ENCODE assay signal across 8 cellular contexts in the genomic region with DNA sequence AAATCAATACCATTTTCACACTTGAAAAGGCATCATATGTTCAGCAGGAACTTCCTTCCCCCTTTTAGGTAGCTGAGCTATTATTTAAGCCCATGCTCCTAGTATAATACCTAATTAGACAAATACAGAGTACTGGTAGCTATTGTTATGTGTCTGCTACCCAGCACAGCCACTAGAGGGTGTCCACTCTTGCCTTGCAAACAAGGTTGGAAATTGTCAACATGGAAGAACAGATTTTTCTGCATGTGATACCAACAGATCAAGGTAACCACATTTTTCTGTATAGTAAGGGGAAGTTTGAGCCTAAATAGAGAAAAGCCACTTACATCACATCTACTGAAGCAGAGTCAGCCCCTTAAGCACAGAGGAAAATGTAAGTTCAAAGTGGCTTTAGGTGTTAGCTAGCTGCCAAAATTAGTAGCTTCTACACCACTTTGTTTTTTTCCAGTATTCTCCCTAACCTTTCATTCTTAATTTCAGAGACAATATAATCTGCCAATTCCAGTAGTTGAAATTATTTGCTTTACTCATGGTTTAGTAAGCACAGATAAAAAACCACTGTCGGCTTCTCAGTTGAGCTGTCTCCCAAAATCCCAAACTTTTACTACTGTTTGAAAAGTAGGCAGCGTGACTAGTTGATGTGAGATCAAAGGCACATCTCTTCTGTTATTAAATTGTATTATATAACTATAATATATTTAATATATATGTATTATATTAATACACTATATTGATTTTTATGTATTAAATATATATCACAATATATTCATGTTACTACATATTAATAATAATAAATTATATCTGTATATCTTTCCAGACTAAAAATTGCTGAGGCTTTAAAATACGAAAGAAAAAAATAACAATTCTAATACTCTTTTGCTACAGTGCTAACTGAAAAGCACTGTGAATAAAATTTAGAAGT. TPM values are rescaled to one million over a fixed set of nuclear protein-coding genes. Genes with fewer than 3 reads are reported as not detected.
A peak's percentile ranks its signal among the peaks of the same experiment; 100 is the strongest.
DNase-seq lines count a peak whose midpoint lies in the region; ATAC-seq and TF ChIP-seq lines count a peak whose summit lies in the region.

No MANE protein-coding gene starts in this region.

- peaks cover 18% of the 10 kb centered on the region for H3K27me3 Mint-ChIP-seq in activated CD4-positive, alpha-beta memory T cell treated with anti-CD3 and anti-CD28 coated beads, Interleukin-2, amount 10 ng/mL, durations not matched to agents 7 days and 5 days
- peaks cover 5% of the 10 kb centered on the region for H3K27me3 Mint-ChIP-seq in nephron progenitor cell (ENCODE audit: low read depth, poor library complexity)

- WGBS in upper lobe of left lung, 2 donors: 73 to 92% methylated on average over 3 of the region's 3 CpGs

- no peaks in the 10 kb centered on the region for H3K36me3 Mint-ChIP-seq in activated CD4-positive, alpha-beta memory T cell treated with anti-CD3 and anti-CD28 coated beads, Interleukin-2, amount 10 ng/mL, durations not matched to agents 7 days and 5 days (ENCODE audit: low read depth)
- no peaks in the 10 kb centered on the region for H3K36me3 Mint-ChIP-seq in nephron progenitor cell (ENCODE audit: low read depth)

- no peaks in the 10 kb centered on the region for H3K9me3 Mint-ChIP-seq in activated CD4-positive, alpha-beta memory T cell treated with anti-CD3 and anti-CD28 coated beads, Interleukin-2, amount 10 ng/mL, durations not matched to agents 7 days and 5 days
- no peaks in the 10 kb centered on the region for H3K9me3 Mint-ChIP-seq in nephron progenitor cell

- H3K4me1 Mint-ChIP-seq in activated CD4-positive, alpha-beta memory T cell treated with anti-CD3 and anti-CD28 coated beads, Interleukin-2, amount 10 ng/mL, durations not matched to agents 7 days and 5 days: no peaks in the 10 kb centered on the region
- no peaks in the 10 kb centered on the region for H3K4me1 Mint-ChIP-seq in nephron progenitor cell

- no peaks in the 10 kb centered on the region for H3K27me3 ChIP-seq in upper lobe of left lung

- TF ChIP-seq CTCF in nephron progenitor cell (IDR thresholded peaks at IDR 0.05) (peak; percentile 87), upper lobe of left lung (IDR thresholded peaks at IDR 0.05) (peak; percentile 3 to 76 (median 65))

- ATAC-seq in GM18907 (IDR thresholded peaks at IDR 0.05; ENCODE audit: unreplicated experiment) (peak; percentile 96), HG03064 (IDR thresholded peaks at IDR 0.05; ENCODE audit: low read depth, unreplicated experiment) (peak; percentile 84), upper lobe of left lung (ENCODE audit: low FRiP score in 2 of 2) (peak in 1 of 2 donors; percentile 52)

- H3K27ac ChIP-seq in upper lobe of left lung: no peak overlapping the region

- H3K27ac Mint-ChIP-seq in activated CD4-positive, alpha-beta memory T cell treated with anti-CD3 and anti-CD28 coated beads, Interleukin-2, amount 10 ng/mL, durations not matched to agents 7 days and 5 days: no peak overlapping the region
- H3K27ac Mint-ChIP-seq in nephron progenitor cell: no peak overlapping the region

- H3K4me3 ChIP-seq in upper lobe of left lung: no peak overlapping the region

- no peaks in the 10 kb centered on the region for H3K4me1 ChIP-seq in upper lobe of left lung

- TF ChIP-seq EP300 in upper lobe of left lung (IDR thresholded peaks at IDR 0.05): no peak

- CTCF ChIA-PET in activated CD4-positive, alpha-beta memory T cell treated with anti-CD3 and anti-CD28 coated beads, Interleukin-2, amount 10 ng/mL, durations not matched to agents 7 days and 5 days (lab: Charles Lee): interaction anchor here (0.6 to 2.2 kb wide), 29 partner anchors 8 to 482 kb away, joined by 3 to 64 read pairs (median 4); no protein-coding TSS in a partner anchor

- TF ChIP-seq POLR2A in erythroblast (IDR thresholded peaks at IDR 0.05; ENCODE audit: low read length): no peak
- no peak for TF ChIP-seq POLR2A in upper lobe of left lung (IDR thresholded peaks at IDR 0.05)

- H3K36me3 ChIP-seq in upper lobe of left lung: no peaks in the 10 kb centered on the region

- H3K9me3 ChIP-seq in upper lobe of left lung: no peaks in the 10 kb centered on the region

- POLR2A ChIA-PET in activated CD4-positive, alpha-beta memory T cell treated with anti-CD3 and anti-CD28 coated beads, Interleukin-2, amount 10 ng/mL, durations not matched to agents 7 days and 5 days (lab: Charles Lee): interaction anchor here (0.6 to 0.9 kb wide), 2 partner anchors 71 to 348 kb away, joined by 4 read pairs; no protein-coding TSS in a partner anchor

- H3K4me3 Mint-ChIP-seq in activated CD4-positive, alpha-beta memory T cell treated with anti-CD3 and anti-CD28 coated beads, Interleukin-2, amount 10 ng/mL, durations not matched to agents 7 days and 5 days: no peak overlapping the region
- no peak overlapping the region for H3K4me3 Mint-ChIP-seq in nephron progenitor cell

- DNase-seq in COLO668 (lab: John Stamatoyannopoulos, UW; ENCODE audit: unreplicated experiment) (peak; percentile 51), NCI-H2196 (lab: John Stamatoyannopoulos, UW; ENCODE audit: unreplicated experiment) (peak; percentile 10), erythroblast (lab: John Stamatoyannopoulos, UW) (peak; percentile 46 to 60), nephron progenitor cell (peak; percentile 57), upper lobe of left lung (peak in 1 of 2 donors; percentile 47)
- peak; percentile 57 for DNase-seq in activated CD4-positive, alpha-beta memory T cell treated with anti-CD3 and anti-CD28 coated beads, Interleukin-2, amount 10 ng/mL, durations not matched to agents 7 days and 5 days

RNA-seq across cellular contexts. Expression of a gene that starts 38.2 kb away (rescaled TPM):
- not detected for total RNA-seq in activated CD4-positive, alpha-beta memory T cell treated with anti-CD3 and anti-CD28 coated beads, Interleukin-2, amount 10 ng/mL, durations not matched to agents 7 days and 5 days
- total RNA-seq in upper lobe of left lung: 10 to 100 TPM in 3 of 6 donors, 1 to 10 TPM in 3; 7.3 to 32.2 (median 10.2) TPM

Comparison
In these comparisons a context has a peak if more than half of its experiments do, and no peak if none do; other contexts are left out.
1. RNA of a gene that starts 38.2 kb away (total RNA-seq): 7.3 to 32.2 TPM in upper lobe of left lung; not detected in activated CD4-positive, alpha-beta memory T cell treated with anti-CD3 and anti-CD28 coated beads, Interleukin-2, amount 10 ng/mL, durations not matched to agents 7 days and 5 days; every median in the first group is over 4 times any median in the second.